In the genomic region with DNA sequence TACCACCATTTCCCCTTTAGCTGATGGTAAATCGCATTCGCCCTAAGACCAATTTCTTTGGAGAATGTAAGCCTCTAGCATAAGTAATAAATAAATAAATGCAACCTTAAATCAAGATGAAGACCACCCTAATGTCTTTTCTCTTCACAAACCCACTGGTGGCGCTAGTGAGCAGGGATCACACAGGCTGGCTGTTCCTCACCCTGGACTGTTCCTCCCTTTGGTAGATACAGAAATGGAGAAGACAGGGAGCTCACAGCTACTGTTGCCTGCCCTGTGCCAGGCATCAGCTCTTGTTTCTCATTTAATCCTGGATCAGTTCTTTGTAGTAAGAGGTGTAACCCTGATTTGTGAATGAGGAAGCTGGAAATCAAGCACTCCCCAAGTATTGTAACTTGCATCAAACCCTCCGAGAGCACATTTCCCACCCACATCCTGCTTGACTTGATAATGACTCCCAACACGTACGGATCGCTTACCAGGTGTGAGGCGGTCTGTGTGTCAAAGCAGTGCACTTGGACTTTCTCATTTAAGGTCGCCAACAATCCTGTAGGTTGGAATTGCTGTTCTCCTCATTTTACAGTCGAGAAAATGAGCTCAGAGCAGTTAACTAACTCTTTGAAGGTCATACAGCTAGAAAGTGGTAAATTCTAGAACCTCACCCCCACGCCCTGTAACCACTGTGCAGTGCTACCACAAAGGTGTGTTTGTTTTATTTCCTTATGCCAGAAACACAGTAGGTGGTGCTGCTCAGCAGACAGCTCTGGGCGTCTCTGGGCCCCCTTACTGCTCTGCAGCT, we compare ENCODE assay signal across 10 cellular contexts.
A peak's percentile ranks its signal among the peaks of the same experiment; 100 is the strongest.
DNase-seq lines count a peak whose midpoint lies in the region; ATAC-seq and TF ChIP-seq lines count a peak whose summit lies in the region.
"Had no signal": no experiment of that assay in that cellular context is flagged by ENCODE, and none has a peak within 500 bp of the region (broad histone marks: within the 10 kb centered on the region; RNA-seq: fewer than 3 reads in every experiment).

No MANE protein-coding gene starts in this region.

- ATAC-seq in left colon: no peak
- ATAC-seq in GM21619 (IDR thresholded peaks at IDR 0.05; ENCODE audit: unreplicated experiment): no peak
- no peak for ATAC-seq in HG03520 (IDR thresholded peaks at IDR 0.05; ENCODE audit: unreplicated experiment)

- no peak overlapping the region for H3K27ac Mint-ChIP-seq in T-helper 2 cell treated with Interferon-gamma antibody and Interleukin-4, amounts not matched to agents 5 μg/mL and 100 μg/mL, for 36 hours
- H3K27ac Mint-ChIP-seq: B cell had no signal

- H3K4me1 Mint-ChIP-seq in T-helper 2 cell treated with Interferon-gamma antibody and Interleukin-4, amounts not matched to agents 5 μg/mL and 100 μg/mL, for 36 hours (ENCODE audit: low read depth): peaks cover 10% of the 10 kb centered on the region
- H3K4me1 Mint-ChIP-seq: B cell had no signal

- H3K36me3 Mint-ChIP-seq in T-helper 2 cell treated with Interferon-gamma antibody and Interleukin-4, amounts not matched to agents 5 μg/mL and 100 μg/mL, for 36 hours (ENCODE audit: low read depth): no peaks in the 10 kb centered on the region

- H3K4me3 Mint-ChIP-seq in T-helper 2 cell treated with Interferon-gamma antibody and Interleukin-4, amounts not matched to agents 5 μg/mL and 100 μg/mL, for 36 hours: peak overlapping the region; percentile 32
- H3K4me3 Mint-ChIP-seq: B cell had no signal

- H3K27me3 Mint-ChIP-seq in T-helper 2 cell treated with Interferon-gamma antibody and Interleukin-4, amounts not matched to agents 5 μg/mL and 100 μg/mL, for 36 hours (ENCODE audit: low read depth): no peaks in the 10 kb centered on the region
- H3K27me3 Mint-ChIP-seq: B cell had no signal

- peak; percentile 22 for DNase-seq in stimulated activated CD4-positive, alpha-beta T cell treated with anti-CD3 and anti-CD28 coated beads, Interleukin-15, amount 100 ng/mL, for 24 hours
- no peak for DNase-seq in stimulated activated CD4-positive, alpha-beta T cell treated with anti-CD3 and anti-CD28 coated beads, Interleukin-4, amount 100 ng/mL, for 1 hour
- no peak for DNase-seq in T-helper 2 cell treated with Interferon-gamma antibody and Interleukin-4, amounts not matched to agents 5 μg/mL and 100 μg/mL, for 36 hours (ENCODE audit: low spot score)
- peak; percentile 30 for DNase-seq in cerebellar cortex (ENCODE audit: low spot score)
- no peak for DNase-seq in left colon
- DNase-seq in GM10266 (ENCODE audit: extremely low spot score): no peak
- DNase-seq: midbrain had no signal

- intact Hi-C loops in left colon (cut with DNase I, micrococcal nuclease): no loop called here

- no peak for TF ChIP-seq CTCF in GM10266 (IDR thresholded peaks at IDR 0.05; ENCODE audit: control insufficient read depth, insufficient read depth, low read depth, missing control alignments)

- no peaks in the 10 kb centered on the region for H3K9me3 Mint-ChIP-seq in T-helper 2 cell treated with Interferon-gamma antibody and Interleukin-4, amounts not matched to agents 5 μg/mL and 100 μg/mL, for 36 hours

Comparison
In these comparisons a context has a peak if more than half of its experiments do, and no peak if none do; other contexts are left out.
1. DNase-seq: peak in stimulated activated CD4-positive, alpha-beta T cell treated with anti-CD3 and anti-CD28 coated beads, Interleukin-15, amount 100 ng/mL, for 24 hours (single experiment) and cerebellar cortex (single experiment); none in stimulated activated CD4-positive, alpha-beta T cell treated with anti-CD3 and anti-CD28 coated beads, Interleukin-4, amount 100 ng/mL, for 1 hour (single experiment), T-helper 2 cell treated with Interferon-gamma antibody and Interleukin-4, amounts not matched to agents 5 μg/mL and 100 μg/mL, for 36 hours (single experiment), left colon (0 of 2) and GM10266 (single experiment).